32 cellular contexts compared by ENCODE assay signal in genomic region chr13:59842507-59842906, GRCh38.
"Had no signal": no experiment of that assay in that cellular context is flagged by ENCODE, and none has a peak within 500 bp of the region (broad histone marks: within the 10 kb centered on the region; RNA-seq: fewer than 3 reads in every experiment).

No MANE protein-coding gene starts in this region.

- H3K4me2 ChIP-seq: hepatocyte had no signal

- H3K9me3 ChIP-seq: gastroesophageal sphincter, pancreas, prostate gland, sigmoid colon, stomach, thyroid gland, upper lobe of right lung had no signal

- H3K36me3 ChIP-seq: gastroesophageal sphincter, pancreas, prostate gland, sigmoid colon, stomach, thyroid gland, upper lobe of right lung had no signal

- H3K4me3 ChIP-seq: gastroesophageal sphincter, hepatocyte, pancreas, prostate gland, sigmoid colon, stomach, thyroid gland, upper lobe of right lung had no signal

- ATAC-seq: activated naive CD8-positive, alpha-beta T cell treated with anti-CD3 and anti-CD28 coated beads, Interleukin-2, amount 50 U/mL, for 24 hours; activated T-cell treated with anti-CD3 and anti-CD28 coated beads, Interleukin-2, amount 50 U/mL, for 4 hours; gastroesophageal sphincter; left cardiac atrium; left ventricle myocardium superior; naive thymus-derived CD4-positive, alpha-beta T cell; pancreas; stimulated activated naive B cell treated with anti-CD40 and anti-IgM and Interleukin-4, amounts not matched to agents 10 μg/mL and 1 μg/mL and 100 μg/mL, for 72 hours; upper lobe of right lung had no signal

- H3K27ac ChIP-seq: gastroesophageal sphincter, hepatocyte, pancreas, prostate gland, sigmoid colon, stomach, thyroid gland, upper lobe of right lung had no signal

- FAIRE-seq: colon, endometrium, pancreas, small intestine had no signal

- H2AFZ ChIP-seq: hepatocyte had no signal

- DNase-seq: activated CD4-positive, alpha-beta memory T cell treated with anti-CD3 and anti-CD28 coated beads, Interleukin-2, amount 10 ng/mL, durations not matched to agents 7 days and 5 days; activated CD4-positive, alpha-beta T cell treated with anti-CD3 and anti-CD28 coated beads for 1 hour; activated CD4-positive, alpha-beta T cell treated with anti-CD3 and anti-CD28 coated beads, Interleukin-2, amount 10 ng/mL, durations not matched to agents 7 days and 5 days; activated CD8-positive, alpha-beta memory T cell treated with anti-CD3 and anti-CD28 coated beads, Interleukin-2, amount 50 U/mL, for 48 hours; activated naive CD8-positive, alpha-beta T cell treated with anti-CD3 and anti-CD28 coated beads, Interleukin-2, amount 50 U/mL, for 24 hours; activated T-cell treated with anti-CD3 and anti-CD28 coated beads, Interleukin-2, amount 50 U/mL, for 4 hours; amygdala; central memory CD4-positive, alpha-beta T cell; effector CD8-positive, alpha-beta T cell; erythroblast; islet precursor cell; left cardiac atrium; left ventricle myocardium superior; midbrain; naive thymus-derived CD4-positive, alpha-beta T cell; nucleus accumbens; pancreas; sigmoid colon; small intestine; stimulated activated CD4-positive, alpha-beta T cell treated with anti-CD3 and anti-CD28 coated beads, Interleukin-1b, Interleukin-23, amount 100 ng/mL, for 48 hours; stimulated activated CD4-positive, alpha-beta T cell treated with anti-CD3 and anti-CD28 coated beads, Interleukin-4, amount 100 ng/mL, for 4 hours; stimulated activated CD8-positive, alpha-beta memory T cell treated with anti-CD3 and anti-CD28 coated beads, Interleukin-4, amount 100 ng/mL, for 48 hours; stimulated activated naive B cell treated with anti-CD40 and anti-IgM and Interleukin-4, amounts not matched to agents 10 μg/mL and 1 μg/mL and 100 μg/mL, for 72 hours; stomach; T-helper 9 cell; thyroid gland; upper lobe of right lung had no signal

- H3K79me2 ChIP-seq: hepatocyte had no signal

- H3K4me1 ChIP-seq: gastroesophageal sphincter, pancreas, prostate gland, sigmoid colon, stomach, thyroid gland, upper lobe of right lung had no signal

- H3K27me3 ChIP-seq: gastroesophageal sphincter, hepatocyte, pancreas, sigmoid colon, stomach, thyroid gland, upper lobe of right lung had no signal
